ENCODE assay signal across 30 cellular contexts in the genomic region with DNA sequence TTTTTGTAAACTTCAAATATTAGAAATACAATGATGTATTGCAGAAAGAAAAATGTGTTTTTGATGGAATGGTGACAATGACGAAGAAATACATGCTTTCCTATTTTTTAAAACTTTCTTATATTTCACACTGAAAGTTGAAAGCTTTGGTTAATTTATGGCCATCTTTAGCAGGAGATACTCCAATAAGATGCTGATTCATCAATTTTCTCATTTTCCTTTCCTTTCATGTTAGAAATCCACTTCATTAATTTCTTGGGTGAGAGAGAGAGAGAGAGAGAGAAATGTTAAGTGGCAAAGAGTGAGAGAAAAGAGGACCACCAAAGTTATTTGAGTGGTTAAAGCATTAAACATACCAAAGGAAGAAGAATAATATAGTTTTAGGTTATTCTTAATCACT. TPM values are rescaled to one million over a fixed set of nuclear protein-coding genes. Genes with fewer than 3 reads are reported as not detected.
"Had no signal": no experiment of that assay in that cellular context is flagged by ENCODE, and none has a peak within 500 bp of the region (broad histone marks: within the 10 kb centered on the region; RNA-seq: fewer than 3 reads in every experiment).

No MANE protein-coding gene starts in this region.

- H3K9me3 ChIP-seq: left lung, lower lobe of right lung, neutrophil, psoas muscle, stomach, testis, thyroid gland, transverse colon, upper lobe of left lung, vagina had no signal

- H3K4me1 ChIP-seq: left lung, lower lobe of right lung, parathyroid adenoma, psoas muscle, stomach, testis, thyroid gland, transverse colon, upper lobe of left lung, vagina had no signal

- H3K27ac ChIP-seq: left lung, lower lobe of right lung, neutrophil, parathyroid adenoma, psoas muscle, skin epidermis, stomach, testis, thyroid gland, transverse colon, upper lobe of left lung, vagina had no signal

- ATAC-seq: left colon; left lung; lower lobe of right lung; naive thymus-derived CD8-positive, alpha-beta T cell; psoas muscle; sciatic nerve; stimulated activated naive B cell treated with anti-CD40 and anti-IgM and Interleukin-4, amounts not matched to agents 10 μg/mL and 1 μg/mL and 100 μg/mL, for 72 hours; stimulated activated naive CD8-positive, alpha-beta T cell treated with anti-CD3 and anti-CD28 coated beads, Interleukin-15, Interleukin-2, amounts not matched to agents 100 U/mL and 50 U/mL, for 24 hours had no signal

- H3K79me2 ChIP-seq: parathyroid adenoma had no signal

- H3K4me3 ChIP-seq: left lung, lower lobe of right lung, psoas muscle, skin epidermis, stomach, testis, thyroid gland, transverse colon, upper lobe of left lung, vagina had no signal

- H3K36me3 ChIP-seq: left lung, lower lobe of right lung, neutrophil, stomach, thyroid gland, transverse colon, upper lobe of left lung, vagina had no signal

- H3K36me3 Mint-ChIP-seq: immature natural killer cell; naive thymus-derived CD8-positive, alpha-beta T cell; stimulated activated naive B cell treated with anti-CD40 and anti-IgM and Interleukin-4, amounts not matched to agents 10 μg/mL and 1 μg/mL and 100 μg/mL, for 72 hours had no signal

- H3K9ac ChIP-seq: parathyroid adenoma had no signal

- H3K9me3 Mint-ChIP-seq: nephron; neural crest cell; stimulated activated naive B cell treated with anti-CD40 and anti-IgM and Interleukin-4, amounts not matched to agents 10 μg/mL and 1 μg/mL and 100 μg/mL, for 72 hours had no signal

- H3K27ac Mint-ChIP-seq: immature natural killer cell; naive thymus-derived CD8-positive, alpha-beta T cell; nephron; stimulated activated naive B cell treated with anti-CD40 and anti-IgM and Interleukin-4, amounts not matched to agents 10 μg/mL and 1 μg/mL and 100 μg/mL, for 72 hours had no signal

- FAIRE-seq: islet of Langerhans, kidney had no signal

- DNase-seq: hypothalamus; immature natural killer cell; kidney; left colon; left lung; lower lobe of right lung; mammary epithelial cell; mesenchymal stem cell; naive thymus-derived CD8-positive, alpha-beta T cell; occipital lobe; psoas muscle; stimulated activated CD4-positive, alpha-beta T cell treated with anti-CD3 and anti-CD28 coated beads, Interleukin-12 subunit alpha, Interleukin-12 subunit beta, amount 100 ng/mL, for 4 hours; stimulated activated CD4-positive, alpha-beta T cell treated with anti-CD3 and anti-CD28 coated beads, Interleukin-15, amount 100 ng/mL, for 24 hours; stimulated activated CD4-positive, alpha-beta T cell treated with anti-CD3 and anti-CD28 coated beads, Interleukin-2, amount 100 ng/mL, for 24 hours; stimulated activated CD4-positive, alpha-beta T cell treated with anti-CD3 and anti-CD28 coated beads, Interleukin-4, amount 100 ng/mL, for 1 hour; stimulated activated naive B cell treated with anti-CD40 and anti-IgM and Interleukin-4, amounts not matched to agents 10 μg/mL and 1 μg/mL and 100 μg/mL, for 72 hours; stimulated activated naive CD8-positive, alpha-beta T cell treated with anti-CD3 and anti-CD28 coated beads, Interleukin-15, Interleukin-2, amounts not matched to agents 100 U/mL and 50 U/mL, for 24 hours; stomach; testis; thyroid gland; transverse colon; upper lobe of left lung had no signal

- H2AFZ ChIP-seq: parathyroid adenoma had no signal

- H3K27me3 ChIP-seq: left lung, neutrophil, stomach, testis, thyroid gland, transverse colon, upper lobe of left lung, vagina had no signal

- H3K4me3 Mint-ChIP-seq: immature natural killer cell; naive thymus-derived CD8-positive, alpha-beta T cell; nephron; neural crest cell; stimulated activated naive B cell treated with anti-CD40 and anti-IgM and Interleukin-4, amounts not matched to agents 10 μg/mL and 1 μg/mL and 100 μg/mL, for 72 hours had no signal

- H3K4me1 Mint-ChIP-seq: immature natural killer cell; naive thymus-derived CD8-positive, alpha-beta T cell; nephron; stimulated activated naive B cell treated with anti-CD40 and anti-IgM and Interleukin-4, amounts not matched to agents 10 μg/mL and 1 μg/mL and 100 μg/mL, for 72 hours had no signal

RNA-seq across cellular contexts. Expression of gene MAP2, which starts 28.6 kb away (rescaled TPM):
- polyA plus RNA-seq: immature natural killer cell; naive thymus-derived CD8-positive, alpha-beta T cell had no signal
